In genomic region chr6:169214789-169215188, GRCh38 we compare ENCODE assay signal across 8 cellular contexts. TPM values are rescaled to one million over a fixed set of nuclear protein-coding genes. Genes with fewer than 3 reads are reported as not detected.
DNase-seq lines count a peak whose midpoint lies in the region; ATAC-seq and TF ChIP-seq lines count a peak whose summit lies in the region.
"Not testable (repeated sequence)": the region's sequence is repeated elsewhere in the genome, so short reads cannot be mapped to it uniquely, and the experiment has no call there.

No MANE protein-coding gene starts in this region.

- ATAC-seq in WTC11, result not testable (repeated sequence)

- H3K27ac ChIP-seq in liver (ENCODE audit: low read depth in 1 of 2, low read length in 2 of 2) (peak overlapping the region; percentile 1 to 52), tibial artery (peak overlapping the region; percentile 92 to 97)

- H3K27me3 Mint-ChIP-seq in WTC11 (ENCODE audit: low read depth), result not testable (repeated sequence)

- H3K4me1 ChIP-seq in liver (ENCODE audit: control insufficient read depth in 4 of 4, insufficient read depth in 4 of 4, low read length in 3 of 4), result not testable (repeated sequence)
- H3K4me1 ChIP-seq in tibial artery, result peaks cover 0 to 34% (median 26%) of the 10 kb centered on the region in 4 donors

- CTCF ChIA-PET in WTC11 (lab: Charles Lee), result interaction anchor here (1.3 kb wide), 1 partner anchor 195 kb away, joined by 3 read pairs; no protein-coding TSS in a partner anchor

- H3K9me3 Mint-ChIP-seq in WTC11, result not testable (repeated sequence)

- POLR2A ChIA-PET in WTC11 (lab: Charles Lee), result not testable (repeated sequence)

- not testable (repeated sequence) for TF ChIP-seq RAD21 in liver (IDR thresholded peaks at IDR 0.05)

- in situ Hi-C loops in Caki2 (cut with HindIII; ENCODE audit: low pct_unique_long_range_greater_than_20kb, low sequenced_read_pairs), result not testable (repeated sequence)

- H3K9ac ChIP-seq in liver (ENCODE audit: low read depth in 1 of 2, low read length in 2 of 2), result not testable (repeated sequence)

- H3K4me1 Mint-ChIP-seq in WTC11, result not testable (repeated sequence)

- peaks cover 31% of the 10 kb centered on the region for H3K36me3 Mint-ChIP-seq in WTC11

- not testable (repeated sequence) for H3K27me3 ChIP-seq in liver (ENCODE audit: control insufficient read depth in 4 of 4, insufficient read depth in 4 of 4, low read length in 3 of 4); tibial artery

- DNase-seq in Caki2 (ENCODE audit: low read depth) (peak; percentile 32), MV-4-11 (lab: John Stamatoyannopoulos, UW) (peak; percentile 97), cardiac fibroblast (ENCODE audit: low read depth in 2 of 2) (peak; percentile 98 to 99), fibroblast of the conjunctiva (ENCODE audit: low read depth) (peak; percentile 95), posterior vena cava (ENCODE audit: low spot score) (peak; percentile 82), tibial artery (peak; percentile 77 to 82)
- DNase-seq in WTC11 (ENCODE audit: low spot score), result not testable (repeated sequence)

- not testable (repeated sequence) for TF ChIP-seq CTCF in WTC11 (IDR thresholded peaks at IDR 0.05); cardiac fibroblast (IDR thresholded peaks at IDR 0.05; ENCODE audit: low read depth, low read length); liver (IDR thresholded peaks at IDR 0.05; ENCODE audit: low read depth, low read length, missing input control); tibial artery (IDR thresholded peaks at IDR 0.05)

- not testable (repeated sequence) for H3K36me3 ChIP-seq in liver (ENCODE audit: control insufficient read depth in 4 of 4, insufficient read depth in 3 of 4, low read depth in 1 of 4, low read length in 3 of 4)
- peaks cover 17 to 30% (median 26%) of the 10 kb centered on the region in 3 donors for H3K36me3 ChIP-seq in tibial artery

- intact Hi-C loops in posterior vena cava (cut with DNase I); tibial artery (cut with DNase I; ENCODE audit: low total_unique reads): not testable (repeated sequence)

- not testable (repeated sequence) for H3K4me3 Mint-ChIP-seq in WTC11

- not testable (repeated sequence) for H3K4me3 ChIP-seq in cardiac fibroblast (replicated peaks in 1 of 2; ENCODE audit: low read depth in 2 of 2, low read length in 2 of 2); liver (ENCODE audit: low read depth in 1 of 3, low read length in 3 of 3)
- peak overlapping the region; percentile 16 to 19 for H3K4me3 ChIP-seq in tibial artery

- peak overlapping the region; percentile 19; the same call in 1 of the 2 replicates for H3K27ac Mint-ChIP-seq in WTC11

- 68% methylated on average over 3 of the region's 3 CpGs for WGBS in liver

- H3K9me3 ChIP-seq in liver (ENCODE audit: control insufficient read depth in 4 of 4, low read length in 3 of 4); tibial artery: not testable (repeated sequence)

TF ChIP-seq in liver, 16 proteins besides CTCF, POLR2A, EP300 and RAD21:
- TF ChIP-seq RXRA (IDR thresholded peaks at IDR 0.05), result peak in 1 of 2 donors; percentile 36

RNA-seq across cellular contexts. Expression of gene THBS2, which starts 38.9 kb away (rescaled TPM):
- not detected in 2 replicates for total RNA-seq in Caki2 (2014; rRNA removed; shearing (Covaris generic); ENCODE audit: low replicate concordance)
- total RNA-seq in WTC11 (2021) (33.5 to 40.3 TPM (median 35.8 TPM) in 3 replicates), liver (1 to 10 TPM; 4.9 to 7.5 TPM), posterior vena cava (100 to 1,000 TPM; 358 to 373 TPM)
- polyA plus RNA-seq in liver, result 1 to 10 TPM in 1 of 2 donors, under 1 TPM in 1; 0.35 to 7.6 TPM
